In the genomic region with DNA sequence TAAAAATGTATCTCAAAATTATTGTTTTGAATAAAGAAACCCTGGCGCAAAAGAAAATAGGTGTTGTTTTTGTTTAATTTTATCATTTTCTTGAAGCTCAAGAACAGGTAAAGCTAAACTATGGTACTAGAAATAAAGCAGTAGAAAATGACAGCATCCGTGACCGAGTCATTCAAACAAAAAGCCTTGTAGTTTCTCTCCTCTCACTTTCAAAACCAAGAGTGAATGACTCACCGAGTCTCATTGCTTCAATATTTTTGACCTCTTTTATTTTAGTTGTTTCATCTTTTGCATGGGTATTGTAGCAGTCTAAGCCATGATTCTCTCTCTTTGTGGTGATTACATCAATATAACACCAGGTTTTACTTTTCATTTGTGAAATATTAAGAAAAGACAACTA, we compare ENCODE assay signal across 24 cellular contexts.
"Had no signal": no experiment of that assay in that cellular context is flagged by ENCODE, and none has a peak within 500 bp of the region (broad histone marks: within the 10 kb centered on the region; RNA-seq: fewer than 3 reads in every experiment).

No MANE protein-coding gene starts in this region.

- DNase-seq: IMR-90; Karpas-422; KG1; MM.1S; NCI-H1092 treated with DMSO at 0.1 percent for 48 hours; NCI-H1436; NCI-H187; NCI-H2029; NCI-H2081 treated with DMSO at 0.1 percent for 48 hours; NCI-H2171; NCI-H226; NCI-H446; NCI-H510A; NCI-H524 treated with DMSO at 0.1 percent for 48 hours; NCI-H69; NCI-H774; NK-92 treated with Interleukin-12 subunit alpha and Interleukin-12 subunit beta, amount 100 ng/mL, for 24 hours; PC-3; SHP77 treated with DMSO at 0.1 percent for 48 hours; SJCRH30 had no signal

- ATAC-seq: HepG2, Panc1, PC-3, Right ventricle myocardium inferior, SK-N-SH treated with all-trans-retinoic acid at 6 μM for 48 hours had no signal

- FAIRE-seq: HepG2 had no signal
